In the genomic region with DNA sequence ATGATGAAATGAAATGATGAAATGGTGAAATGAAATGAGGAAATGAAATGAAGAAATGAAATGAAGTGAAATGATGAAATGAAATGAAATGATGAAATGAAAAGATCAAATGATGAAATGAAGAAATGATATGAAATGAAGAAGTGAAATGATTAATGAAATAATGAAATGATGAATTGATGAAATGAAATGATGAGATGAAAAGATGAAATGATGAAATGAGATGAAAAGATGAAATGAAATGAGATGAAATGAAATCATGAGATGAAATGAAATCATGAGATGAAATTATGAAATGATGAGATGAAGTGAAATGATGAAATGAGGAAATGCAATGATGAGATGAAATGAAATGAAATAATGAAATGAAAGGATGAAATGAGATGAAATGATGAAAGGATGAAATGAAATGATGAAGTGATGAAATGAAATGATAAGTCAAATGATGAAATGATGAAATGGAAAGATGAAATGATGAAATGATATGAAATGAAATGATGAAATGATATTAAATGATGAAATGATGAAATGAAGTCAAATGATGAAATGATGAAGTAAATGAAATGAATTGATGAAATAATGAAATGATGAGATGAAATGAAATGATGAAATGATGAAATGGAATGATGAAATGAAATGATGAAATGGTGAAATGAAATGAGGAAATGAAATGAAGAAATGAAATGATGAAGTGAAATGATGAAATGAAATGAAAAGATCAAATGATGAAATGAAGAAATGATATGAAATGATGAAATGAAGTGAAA, we compare ENCODE assay signal across 2 cellular contexts.
TF ChIP-seq lines count a peak whose summit lies in the region.
"Not testable (repeated sequence)": the region's sequence is repeated elsewhere in the genome, so short reads cannot be mapped to it uniquely, and the experiment has no call there.

No MANE protein-coding gene starts in this region.

TF ChIP-seq in GM12878, 131 proteins besides CTCF, POLR2A, EP300 and RAD21:
- TF ChIP-seq ZNF24 (IDR thresholded peaks at IDR 0.05): peak; percentile 95

TF ChIP-seq in HepG2, 621 proteins besides CTCF, POLR2A, EP300 and RAD21:
- peak; percentile 83 for TF ChIP-seq ZNF24 (IDR thresholded peaks at IDR 0.05)
- TF ChIP-seq ATF7 (IDR thresholded peaks at IDR 0.05): peak; percentile 80
- not testable (repeated sequence) for TF ChIP-seq ATF7 (CRISPR knock-in tag; IDR thresholded peaks at IDR 0.05)
